Comparison of ENCODE assay signal across 9 cellular contexts in the genomic region with DNA sequence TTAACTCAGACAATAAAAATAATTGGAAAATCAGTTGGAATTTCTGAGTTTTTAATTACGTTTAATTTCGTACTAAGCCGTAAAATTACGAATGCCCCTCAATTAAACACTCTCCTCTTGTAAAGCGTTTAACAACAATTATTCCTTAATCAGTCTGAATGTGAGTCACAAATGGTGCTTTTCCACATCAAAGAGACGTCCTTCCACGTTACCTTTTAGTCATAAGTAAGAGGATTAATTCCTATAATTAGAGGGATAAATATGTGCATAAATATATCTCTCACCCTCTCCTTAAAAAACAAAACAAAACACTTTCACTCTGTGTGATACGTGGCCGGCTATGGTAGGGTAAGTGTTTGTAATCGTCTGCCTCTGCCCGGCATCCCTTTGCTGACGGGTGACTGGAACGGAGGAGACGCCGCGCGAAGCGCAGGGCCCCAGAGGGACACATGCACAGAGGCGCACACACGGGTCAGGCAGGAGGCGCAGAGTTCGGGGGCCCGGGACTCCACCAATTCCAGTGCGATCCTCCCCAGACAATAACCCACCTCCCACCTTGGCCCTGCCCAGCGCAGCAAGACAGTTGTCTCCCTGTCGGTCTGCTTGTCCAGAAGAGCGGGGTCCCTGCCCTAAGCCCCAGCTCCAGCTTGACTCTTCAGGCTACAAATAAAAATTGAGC. TPM values are rescaled to one million over a fixed set of nuclear protein-coding genes. Genes with fewer than 3 reads are reported as not detected.
A peak's percentile ranks its signal among the peaks of the same experiment; 100 is the strongest.
DNase-seq lines count a peak whose midpoint lies in the region; ATAC-seq, FAIRE-seq and TF ChIP-seq lines count a peak whose summit lies in the region.
"Had no signal": no experiment of that assay in that cellular context is flagged by ENCODE, and none has a peak within 500 bp of the region (broad histone marks: within the 10 kb centered on the region; RNA-seq: fewer than 3 reads in every experiment).

No MANE protein-coding gene starts in this region.

- POLR2A ChIA-PET in CD4-positive, alpha-beta T cell (lab: Charles Lee) = no interaction called here

- H3K36me3 ChIP-seq in WERI-Rb-1 (no peaks in the 10 kb centered on the region), pancreas (no peaks in the 10 kb centered on the region)

- TF ChIP-seq CTCF in WERI-Rb-1 (IDR thresholded peaks at IDR 0.05; ENCODE audit: low read depth, low read length) = no peak
- TF ChIP-seq CTCF in pancreas (IDR thresholded peaks at IDR 0.05) = no peak
- TF ChIP-seq CTCF in CD4-positive, alpha-beta T cell (IDR thresholded peaks at IDR 0.05) = no peak

- ATAC-seq in pancreas = peak; percentile 73 to 87 (median 84)
- no peak for ATAC-seq in CD4-positive, alpha-beta T cell (ENCODE audit: poor library complexity)

- intact Hi-C loops in cardiac septum (cut with DNase I) = loop anchor here (10.0 kb wide), 1 partner anchor 615 kb away; no protein-coding TSS in a partner anchor
- intact Hi-C loops in pancreas (cut with DNase I) = loop anchor here in 1 of 3 donors (10.0 kb wide), 1 partner anchor 225 kb away; no protein-coding TSS in a partner anchor
- intact Hi-C loops in activated CD4-positive, alpha-beta T cell treated with anti-CD3 and anti-CD28 coated beads, Interleukin-2, amount 10 ng/mL, durations not matched to agents 24 days and 14 days (cut with micrococcal nuclease) = no loop called here
- intact Hi-C loops in CD4-positive, alpha-beta T cell (cut with DNase I, micrococcal nuclease) = no loop called here

- H3K4me1 Mint-ChIP-seq in activated CD4-positive, alpha-beta T cell treated with anti-CD3 and anti-CD28 coated beads, Interleukin-2, amount 10 ng/mL, durations not matched to agents 24 days and 14 days = peaks cover 2% of the 10 kb centered on the region
- H3K4me1 Mint-ChIP-seq in CD4-positive, alpha-beta T cell (ENCODE audit: low read depth) = peaks cover 18% of the 10 kb centered on the region

- H3K27me3 ChIP-seq in WERI-Rb-1 (ENCODE audit: insufficient read depth, low read depth, severe bottlenecking) (no peaks in the 10 kb centered on the region), pancreas (no peaks in the 10 kb centered on the region)
- H3K27me3 ChIP-seq in CD4-positive, alpha-beta T cell (ENCODE audit: control insufficient read depth, insufficient read depth, low read length) = peaks cover 93% of the 10 kb centered on the region

- 17% methylated on average over 26 to 27 of the region's 27 CpGs for WGBS in pancreas, 2 donors

- no peaks in the 10 kb centered on the region for H3K36me3 Mint-ChIP-seq in activated CD4-positive, alpha-beta T cell treated with anti-CD3 and anti-CD28 coated beads, Interleukin-2, amount 10 ng/mL, durations not matched to agents 24 days and 14 days (ENCODE audit: low read depth)
- no peaks in the 10 kb centered on the region for H3K36me3 Mint-ChIP-seq in CD4-positive, alpha-beta T cell (ENCODE audit: low read depth)

- DNase-seq in G401 (ENCODE audit: low spot score) (peak; percentile 27), WERI-Rb-1 (peak; percentile 71), cardiac septum (ENCODE audit: low spot score) (peak; percentile 81), pancreas (peak in 5 of 6 donors; percentile 20 to 77 (median 49)), NCI-H1930 (lab: John Stamatoyannopoulos, UW) (no peak)
- DNase-seq in activated CD4-positive, alpha-beta T cell treated with anti-CD3 and anti-CD28 coated beads, Interleukin-2, amount 10 ng/mL, durations not matched to agents 24 days and 14 days = no peak
- DNase-seq in CD4-positive, alpha-beta T cell = no peak
- no peak for DNase-seq in activated CD8-positive, alpha-beta memory T cell treated with anti-CD3 and anti-CD28 coated beads, Interleukin-2, amount 50 U/mL, for 48 hours
- DNase-seq: activated naive CD4-positive, alpha-beta T cell treated with anti-CD3 and anti-CD28 coated beads, Interleukin-2, amount 50 U/mL, for 16 hours had no signal

- H3K4me1 ChIP-seq in pancreas = no peaks in the 10 kb centered on the region

- H3K27ac Mint-ChIP-seq in activated CD4-positive, alpha-beta T cell treated with anti-CD3 and anti-CD28 coated beads, Interleukin-2, amount 10 ng/mL, durations not matched to agents 24 days and 14 days = no peak overlapping the region
- H3K27ac Mint-ChIP-seq in CD4-positive, alpha-beta T cell = no peak overlapping the region

- no peak for FAIRE-seq in pancreas (lab: Jason Lieb, UNC)

- H3K4me3 ChIP-seq in WERI-Rb-1 (ENCODE audit: low read depth, low read length) = peak overlapping the region; percentile 44
- H3K4me3 ChIP-seq in pancreas = peak overlapping the region; percentile 10 to 55 (median 32)

- no peak overlapping the region for H3K4me3 Mint-ChIP-seq in activated CD4-positive, alpha-beta T cell treated with anti-CD3 and anti-CD28 coated beads, Interleukin-2, amount 10 ng/mL, durations not matched to agents 24 days and 14 days
- no peak overlapping the region for H3K4me3 Mint-ChIP-seq in CD4-positive, alpha-beta T cell

- H3K9me3 Mint-ChIP-seq in activated CD4-positive, alpha-beta T cell treated with anti-CD3 and anti-CD28 coated beads, Interleukin-2, amount 10 ng/mL, durations not matched to agents 24 days and 14 days = peaks cover 7% of the 10 kb centered on the region
- H3K9me3 Mint-ChIP-seq in CD4-positive, alpha-beta T cell = no peaks in the 10 kb centered on the region

- in situ Hi-C loops in G401 (cut with HindIII; ENCODE audit: low sequenced_read_pairs) = no loop called here

- peaks cover 70% of the 10 kb centered on the region for H3K27me3 Mint-ChIP-seq in activated CD4-positive, alpha-beta T cell treated with anti-CD3 and anti-CD28 coated beads, Interleukin-2, amount 10 ng/mL, durations not matched to agents 24 days and 14 days
- H3K27me3 Mint-ChIP-seq in CD4-positive, alpha-beta T cell = peaks cover 100% of the 10 kb centered on the region

- CTCF ChIA-PET in CD4-positive, alpha-beta T cell (lab: Charles Lee) = no interaction called here

- H3K27ac ChIP-seq in WERI-Rb-1 (peak overlapping the region; percentile 95), pancreas (peak overlapping the region in 3 of 4 donors; percentile 3 to 60 (median 37))
- no peak overlapping the region for H3K27ac ChIP-seq in CD4-positive, alpha-beta T cell (ENCODE audit: low read depth, low read length)

- H3K9me3 ChIP-seq in WERI-Rb-1 (ENCODE audit: severe bottlenecking) (no peaks in the 10 kb centered on the region), pancreas (no peaks in the 10 kb centered on the region)
- peaks cover 11% of the 10 kb centered on the region for H3K9me3 ChIP-seq in CD4-positive, alpha-beta T cell (ENCODE audit: control insufficient read depth, low read length)

RNA-seq across cellular contexts. Expression of gene MEIS2, which starts 9.7 kb away (rescaled TPM):
- total RNA-seq in G401 (2014; rRNA removed; shearing (Covaris generic)) = 80.4 and 103 TPM in 2 replicates
- 40.3 TPM for total RNA-seq in cardiac septum
- total RNA-seq in pancreas = 10 to 100 TPM in 5 of 6 donors, 1 to 10 TPM in 1; 9.1 to 24.1 (median 14.8) TPM
- 10 to 100 TPM; 10.7 to 30.5 TPM for polyA plus RNA-seq in pancreas
- total RNA-seq in activated CD4-positive, alpha-beta T cell treated with anti-CD3 and anti-CD28 coated beads, Interleukin-2, amount 10 ng/mL, durations not matched to agents 24 days and 14 days = not detected in 2 replicates
- not detected for total RNA-seq in CD4-positive, alpha-beta T cell

Comparison
In these comparisons a context has a peak if more than half of its experiments do, and no peak if none do; other contexts are left out.
1. DNase-seq: peak in G401 (single experiment), WERI-Rb-1 (single experiment), cardiac septum (single experiment) and pancreas (5 of 6); none in activated CD4-positive, alpha-beta T cell treated with anti-CD3 and anti-CD28 coated beads, Interleukin-2, amount 10 ng/mL, durations not matched to agents 24 days and 14 days (single experiment), CD4-positive, alpha-beta T cell (0 of 10), NCI-H1930 (0 of 2) and activated CD8-positive, alpha-beta memory T cell treated with anti-CD3 and anti-CD28 coated beads, Interleukin-2, amount 50 U/mL, for 48 hours (single experiment).
2. RNA of gene MEIS2, which starts 9.7 kb away (total RNA-seq): 80.4 to 103 TPM in G401, 40.3 TPM in cardiac septum (single experiment) and 9.1 to 24.1 TPM in pancreas; not detected in activated CD4-positive, alpha-beta T cell treated with anti-CD3 and anti-CD28 coated beads, Interleukin-2, amount 10 ng/mL, durations not matched to agents 24 days and 14 days and not detected in CD4-positive, alpha-beta T cell; every median in the first group is over 10 times any median in the second.